Comparison of ENCODE assay signal across 1 cellular context in genomic region chr22:35915477-35916013, GRCh38.
A peak's percentile ranks its signal among the peaks of the same experiment; 100 is the strongest.
TF ChIP-seq lines count a peak whose summit lies in the region.

No MANE protein-coding gene starts in this region.

TF ChIP-seq in SK-N-SH, 30 proteins besides CTCF, POLR2A, EP300 and RAD21 (continued from another document):
- TF ChIP-seq, protein P1, sequence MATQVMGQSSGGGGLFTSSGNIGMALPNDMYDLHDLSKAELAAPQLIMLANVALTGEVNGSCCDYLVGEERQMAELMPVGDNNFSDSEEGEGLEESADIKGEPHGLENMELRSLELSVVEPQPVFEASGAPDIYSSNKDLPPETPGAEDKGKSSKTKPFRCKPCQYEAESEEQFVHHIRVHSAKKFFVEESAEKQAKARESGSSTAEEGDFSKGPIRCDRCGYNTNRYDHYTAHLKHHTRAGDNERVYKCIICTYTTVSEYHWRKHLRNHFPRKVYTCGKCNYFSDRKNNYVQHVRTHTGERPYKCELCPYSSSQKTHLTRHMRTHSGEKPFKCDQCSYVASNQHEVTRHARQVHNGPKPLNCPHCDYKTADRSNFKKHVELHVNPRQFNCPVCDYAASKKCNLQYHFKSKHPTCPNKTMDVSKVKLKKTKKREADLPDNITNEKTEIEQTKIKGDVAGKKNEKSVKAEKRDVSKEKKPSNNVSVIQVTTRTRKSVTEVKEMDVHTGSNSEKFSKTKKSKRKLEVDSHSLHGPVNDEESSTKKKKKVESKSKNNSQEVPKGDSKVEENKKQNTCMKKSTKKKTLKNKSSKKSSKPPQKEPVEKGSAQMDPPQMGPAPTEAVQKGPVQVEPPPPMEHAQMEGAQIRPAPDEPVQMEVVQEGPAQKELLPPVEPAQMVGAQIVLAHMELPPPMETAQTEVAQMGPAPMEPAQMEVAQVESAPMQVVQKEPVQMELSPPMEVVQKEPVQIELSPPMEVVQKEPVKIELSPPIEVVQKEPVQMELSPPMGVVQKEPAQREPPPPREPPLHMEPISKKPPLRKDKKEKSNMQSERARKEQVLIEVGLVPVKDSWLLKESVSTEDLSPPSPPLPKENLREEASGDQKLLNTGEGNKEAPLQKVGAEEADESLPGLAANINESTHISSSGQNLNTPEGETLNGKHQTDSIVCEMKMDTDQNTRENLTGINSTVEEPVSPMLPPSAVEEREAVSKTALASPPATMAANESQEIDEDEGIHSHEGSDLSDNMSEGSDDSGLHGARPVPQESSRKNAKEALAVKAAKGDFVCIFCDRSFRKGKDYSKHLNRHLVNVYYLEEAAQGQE (IDR thresholded peaks at IDR 0.05; ENCODE audit: low read depth, low read length), result peak; percentile 82
